ENCODE assay signal across 1 cellular context in the genomic region with DNA sequence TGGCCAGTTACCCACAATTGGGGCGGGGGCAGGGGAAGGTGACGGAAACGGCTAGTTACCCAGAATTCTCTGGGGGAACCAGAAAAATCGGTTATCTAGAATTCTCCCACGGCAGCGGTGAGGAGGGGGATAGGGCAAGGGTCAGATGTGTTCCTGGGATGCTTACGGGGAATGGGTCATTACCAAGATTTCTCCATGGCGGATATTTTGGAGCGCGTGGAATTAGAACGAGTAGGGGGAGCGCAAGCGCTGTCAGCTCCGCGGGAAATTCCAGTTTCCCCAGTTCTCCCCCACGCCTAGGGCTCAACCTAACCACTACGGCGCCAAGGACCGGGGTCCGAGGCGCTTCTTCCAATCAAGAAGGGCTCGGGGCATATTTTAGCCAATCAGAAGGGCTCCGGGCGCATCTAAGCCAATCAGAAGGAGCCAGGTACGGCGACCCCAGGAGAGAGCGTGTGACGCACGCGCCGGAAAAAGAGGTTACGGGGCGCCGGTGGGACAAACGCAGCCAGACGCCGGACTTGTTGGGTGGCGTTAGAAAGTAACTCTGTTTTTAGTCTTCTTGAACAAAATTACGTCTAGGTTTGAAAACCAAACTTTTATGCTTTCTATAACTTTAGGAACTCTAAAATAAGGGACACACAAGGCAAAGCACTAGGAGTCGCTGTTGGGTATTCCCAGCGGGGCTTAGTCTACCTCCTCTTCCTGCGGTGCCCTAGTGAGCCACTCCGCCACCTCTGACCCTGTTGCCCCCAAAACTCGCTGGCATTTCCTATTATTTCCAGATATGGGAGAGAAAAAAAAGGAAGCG.
TF ChIP-seq lines count a peak whose summit lies in the region.

A gene with protein sequence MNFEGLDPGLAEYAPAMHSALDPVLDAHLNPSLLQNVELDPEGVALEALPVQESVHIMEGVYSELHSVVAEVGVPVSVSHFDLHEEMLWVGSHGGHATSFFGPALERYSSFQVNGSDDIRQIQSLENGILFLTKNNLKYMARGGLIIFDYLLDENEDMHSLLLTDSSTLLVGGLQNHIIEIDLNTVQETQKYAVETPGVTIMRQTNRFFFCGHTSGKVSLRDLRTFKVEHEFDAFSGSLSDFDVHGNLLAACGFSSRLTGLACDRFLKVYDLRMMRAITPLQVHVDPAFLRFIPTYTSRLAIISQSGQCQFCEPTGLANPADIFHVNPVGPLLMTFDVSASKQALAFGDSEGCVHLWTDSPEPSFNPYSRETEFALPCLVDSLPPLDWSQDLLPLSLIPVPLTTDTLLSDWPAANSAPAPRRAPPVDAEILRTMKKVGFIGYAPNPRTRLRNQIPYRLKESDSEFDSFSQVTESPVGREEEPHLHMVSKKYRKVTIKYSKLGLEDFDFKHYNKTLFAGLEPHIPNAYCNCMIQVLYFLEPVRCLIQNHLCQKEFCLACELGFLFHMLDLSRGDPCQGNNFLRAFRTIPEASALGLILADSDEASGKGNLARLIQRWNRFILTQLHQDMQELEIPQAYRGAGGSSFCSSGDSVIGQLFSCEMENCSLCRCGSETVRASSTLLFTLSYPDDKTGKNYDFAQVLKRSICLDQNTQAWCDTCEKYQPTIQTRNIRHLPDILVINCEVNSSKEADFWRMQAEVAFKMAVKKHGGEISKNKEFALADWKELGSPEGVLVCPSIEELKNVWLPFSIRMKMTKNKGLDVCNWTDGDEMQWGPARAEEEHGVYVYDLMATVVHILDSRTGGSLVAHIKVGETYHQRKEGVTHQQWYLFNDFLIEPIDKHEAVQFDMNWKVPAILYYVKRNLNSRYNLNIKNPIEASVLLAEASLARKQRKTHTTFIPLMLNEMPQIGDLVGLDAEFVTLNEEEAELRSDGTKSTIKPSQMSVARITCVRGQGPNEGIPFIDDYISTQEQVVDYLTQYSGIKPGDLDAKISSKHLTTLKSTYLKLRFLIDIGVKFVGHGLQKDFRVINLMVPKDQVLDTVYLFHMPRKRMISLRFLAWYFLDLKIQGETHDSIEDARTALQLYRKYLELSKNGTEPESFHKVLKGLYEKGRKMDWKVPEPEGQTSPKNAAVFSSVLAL (minus strand): TSS at position 322 of the 811 bp plus-strand sequence. CDS start 906 bp downstream, outside the sequence.

TF ChIP-seq in HepG2, 621 proteins besides CTCF, POLR2A, EP300 and RAD21 (continued from another document and continues in another):
- TF ChIP-seq, protein P1, sequence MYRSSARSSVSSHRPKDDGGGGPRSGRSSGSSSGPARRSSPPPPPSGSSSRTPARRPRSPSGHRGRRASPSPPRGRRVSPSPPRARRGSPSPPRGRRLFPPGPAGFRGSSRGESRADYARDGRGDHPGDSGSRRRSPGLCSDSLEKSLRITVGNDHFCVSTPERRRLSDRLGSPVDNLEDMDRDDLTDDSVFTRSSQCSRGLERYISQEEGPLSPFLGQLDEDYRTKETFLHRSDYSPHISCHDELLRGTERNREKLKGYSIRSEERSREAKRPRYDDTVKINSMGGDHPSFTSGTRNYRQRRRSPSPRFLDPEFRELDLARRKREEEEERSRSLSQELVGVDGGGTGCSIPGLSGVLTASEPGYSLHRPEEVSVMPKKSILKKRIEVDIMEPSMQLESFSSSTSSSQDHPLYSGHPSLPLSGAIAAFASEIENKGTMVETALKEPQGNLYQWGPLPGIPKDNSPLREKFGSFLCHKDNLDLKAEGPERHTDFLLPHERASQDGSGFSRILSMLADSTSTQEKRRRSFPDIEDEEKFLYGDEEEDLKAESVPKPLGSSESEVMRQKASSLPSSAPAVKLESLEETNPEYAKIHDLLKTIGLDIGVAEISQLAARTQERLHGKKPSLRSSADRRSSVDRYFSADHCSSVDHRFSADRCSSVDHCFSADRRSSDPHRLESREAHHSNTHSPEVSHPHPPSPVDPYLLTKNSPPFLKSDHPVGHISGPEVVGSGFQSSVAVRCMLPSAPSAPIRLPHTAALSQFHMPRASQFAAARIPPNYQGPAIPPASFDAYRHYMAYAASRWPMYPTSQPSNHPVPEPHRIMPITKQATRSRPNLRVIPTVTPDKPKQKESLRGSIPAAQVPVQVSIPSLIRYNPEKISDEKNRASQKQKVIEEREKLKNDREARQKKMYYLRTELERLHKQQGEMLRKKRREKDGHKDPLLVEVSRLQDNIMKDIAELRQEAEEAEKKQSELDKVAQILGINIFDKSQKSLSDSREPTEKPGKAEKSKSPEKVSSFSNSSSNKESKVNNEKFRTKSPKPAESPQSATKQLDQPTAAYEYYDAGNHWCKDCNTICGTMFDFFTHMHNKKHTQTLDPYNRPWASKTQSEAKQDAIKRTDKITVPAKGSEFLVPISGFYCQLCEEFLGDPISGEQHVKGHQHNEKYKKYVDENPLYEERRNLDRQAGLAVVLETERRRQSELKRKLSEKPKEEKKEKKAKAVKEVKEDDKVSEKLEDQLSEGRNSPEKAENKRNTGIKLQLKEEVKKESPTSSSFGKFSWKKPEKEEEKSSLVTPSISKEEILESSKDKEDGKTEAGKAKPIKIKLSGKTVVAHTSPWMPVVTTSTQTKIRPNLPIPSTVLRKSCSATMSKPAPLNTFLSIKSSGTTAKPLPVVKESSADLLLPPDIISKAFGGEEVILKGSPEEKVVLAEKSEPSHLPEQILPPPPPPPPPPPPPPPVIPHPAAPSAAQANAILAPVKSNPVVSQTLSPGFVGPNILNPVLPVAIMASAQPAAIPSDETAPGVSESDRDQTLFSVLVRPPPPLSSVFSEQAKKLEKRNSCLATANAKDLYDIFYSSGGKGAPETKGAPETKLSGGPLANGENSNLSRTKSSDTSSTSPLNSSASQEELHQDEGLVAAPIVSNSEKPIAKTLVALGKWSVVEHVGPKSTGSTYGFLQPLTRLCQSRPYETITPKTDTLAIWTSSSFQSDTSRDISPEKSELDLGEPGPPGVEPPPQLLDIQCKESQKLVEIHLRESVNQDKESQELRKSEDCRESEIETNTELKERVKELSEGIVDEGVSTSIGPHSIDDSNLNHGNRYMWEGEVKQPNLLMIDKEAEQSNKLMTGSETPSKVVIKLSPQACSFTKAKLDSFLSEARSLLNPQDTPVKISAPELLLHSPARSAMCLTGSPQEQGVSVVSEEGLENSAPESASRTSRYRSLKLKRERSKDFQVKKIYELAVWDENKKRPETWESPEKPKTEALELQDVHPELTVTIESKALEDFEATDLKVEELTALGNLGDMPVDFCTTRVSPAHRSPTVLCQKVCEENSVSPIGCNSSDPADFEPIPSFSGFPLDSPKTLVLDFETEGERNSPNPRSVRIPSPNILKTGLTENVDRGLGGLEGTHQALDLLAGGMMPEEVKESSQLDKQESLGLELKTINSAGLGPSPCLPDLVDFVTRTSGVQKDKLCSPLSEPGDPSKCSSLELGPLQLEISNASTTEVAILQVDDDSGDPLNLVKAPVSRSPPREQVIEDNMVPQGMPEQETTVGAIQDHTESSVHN (CRISPR knock-in tag; IDR thresholded peaks at IDR 0.05): no peak
- TF ChIP-seq, protein P2, sequence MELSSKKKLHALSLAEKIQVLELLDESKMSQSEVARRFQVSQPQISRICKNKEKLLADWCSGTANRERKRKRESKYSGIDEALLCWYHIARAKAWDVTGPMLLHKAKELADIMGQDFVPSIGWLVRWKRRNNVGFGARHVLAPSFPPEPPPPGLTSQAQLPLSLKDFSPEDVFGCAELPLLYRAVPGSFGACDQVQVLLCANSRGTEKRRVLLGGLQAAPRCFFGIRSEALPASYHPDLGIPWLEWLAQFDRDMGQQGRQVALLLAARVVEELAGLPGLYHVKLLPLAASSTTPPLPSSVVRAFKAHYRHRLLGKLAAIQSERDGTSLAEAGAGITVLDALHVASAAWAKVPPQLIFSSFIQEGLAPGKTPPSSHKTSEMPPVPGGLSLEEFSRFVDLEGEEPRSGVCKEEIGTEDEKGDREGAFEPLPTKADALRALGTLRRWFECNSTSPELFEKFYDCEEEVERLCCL (CRISPR knock-in tag; IDR thresholded peaks at IDR 0.05; ENCODE audit: borderline replicate concordance): no peak
- TF ChIP-seq ZNF703 (CRISPR knock-in tag; IDR thresholded peaks at IDR 0.05; ENCODE audit: borderline replicate concordance) (no peak), RCOR2 (CRISPR knock-in tag; IDR thresholded peaks at IDR 0.05) (no peak), ZFP90 (CRISPR knock-in tag; IDR thresholded peaks at IDR 0.05; ENCODE audit: borderline replicate concordance) (no peak), SPEN (CRISPR knock-in tag; IDR thresholded peaks at IDR 0.05; ENCODE audit: low read depth) (peak; percentile 74), ZNF883 (CRISPR knock-in tag; IDR thresholded peaks at IDR 0.05; ENCODE audit: not compliant biosample characterization) (no peak), YY1 (IDR thresholded peaks at IDR 0.05; ENCODE audit: insufficient read depth, insufficient replicate concordance, low read depth, low read length) (peak; percentile 50), SKI (IDR thresholded peaks at IDR 0.05; ENCODE audit: partially characterized antibody) (no peak), ZSCAN31 (CRISPR knock-in tag; IDR thresholded peaks at IDR 0.05; ENCODE audit: low read depth) (0 out of 2 replicates have a peak, but pooled peaks have one; percentile 33), CEBPG (CRISPR knock-in tag; IDR thresholded peaks at IDR 0.05) (no peak), NFKBIZ (CRISPR knock-in tag; IDR thresholded peaks at IDR 0.05) (peak; percentile 56; the same call in 1 of the 2 replicates), FOXA3 (CRISPR knock-in tag; IDR thresholded peaks at IDR 0.05) (0 out of 2 replicates have a peak, but pooled peaks have one; percentile 18), RORA (CRISPR knock-in tag; IDR thresholded peaks at IDR 0.05) (no peak), HNF4A (CRISPR knock-in tag; IDR thresholded peaks at IDR 0.05) (no peak), NR3C1 (CRISPR knock-in tag; IDR thresholded peaks at IDR 0.05) (no peak)
- TF ChIP-seq, protein P3, sequence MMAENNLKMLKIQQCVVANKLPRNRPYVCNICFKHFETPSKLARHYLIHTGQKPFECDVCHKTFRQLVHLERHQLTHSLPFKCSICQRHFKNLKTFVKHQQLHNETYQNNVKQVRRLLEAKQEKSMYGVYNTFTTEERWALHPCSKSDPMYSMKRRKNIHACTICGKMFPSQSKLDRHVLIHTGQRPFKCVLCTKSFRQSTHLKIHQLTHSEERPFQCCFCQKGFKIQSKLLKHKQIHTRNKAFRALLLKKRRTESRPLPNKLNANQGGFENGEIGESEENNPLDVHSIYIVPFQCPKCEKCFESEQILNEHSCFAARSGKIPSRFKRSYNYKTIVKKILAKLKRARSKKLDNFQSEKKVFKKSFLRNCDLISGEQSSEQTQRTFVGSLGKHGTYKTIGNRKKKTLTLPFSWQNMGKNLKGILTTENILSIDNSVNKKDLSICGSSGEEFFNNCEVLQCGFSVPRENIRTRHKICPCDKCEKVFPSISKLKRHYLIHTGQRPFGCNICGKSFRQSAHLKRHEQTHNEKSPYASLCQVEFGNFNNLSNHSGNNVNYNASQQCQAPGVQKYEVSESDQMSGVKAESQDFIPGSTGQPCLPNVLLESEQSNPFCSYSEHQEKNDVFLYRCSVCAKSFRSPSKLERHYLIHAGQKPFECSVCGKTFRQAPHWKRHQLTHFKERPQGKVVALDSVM (CRISPR knock-in tag; IDR thresholded peaks at IDR 0.05): 0 out of 2 replicates have a peak, but pooled peaks have one; percentile 26
- TF ChIP-seq, protein P4, sequence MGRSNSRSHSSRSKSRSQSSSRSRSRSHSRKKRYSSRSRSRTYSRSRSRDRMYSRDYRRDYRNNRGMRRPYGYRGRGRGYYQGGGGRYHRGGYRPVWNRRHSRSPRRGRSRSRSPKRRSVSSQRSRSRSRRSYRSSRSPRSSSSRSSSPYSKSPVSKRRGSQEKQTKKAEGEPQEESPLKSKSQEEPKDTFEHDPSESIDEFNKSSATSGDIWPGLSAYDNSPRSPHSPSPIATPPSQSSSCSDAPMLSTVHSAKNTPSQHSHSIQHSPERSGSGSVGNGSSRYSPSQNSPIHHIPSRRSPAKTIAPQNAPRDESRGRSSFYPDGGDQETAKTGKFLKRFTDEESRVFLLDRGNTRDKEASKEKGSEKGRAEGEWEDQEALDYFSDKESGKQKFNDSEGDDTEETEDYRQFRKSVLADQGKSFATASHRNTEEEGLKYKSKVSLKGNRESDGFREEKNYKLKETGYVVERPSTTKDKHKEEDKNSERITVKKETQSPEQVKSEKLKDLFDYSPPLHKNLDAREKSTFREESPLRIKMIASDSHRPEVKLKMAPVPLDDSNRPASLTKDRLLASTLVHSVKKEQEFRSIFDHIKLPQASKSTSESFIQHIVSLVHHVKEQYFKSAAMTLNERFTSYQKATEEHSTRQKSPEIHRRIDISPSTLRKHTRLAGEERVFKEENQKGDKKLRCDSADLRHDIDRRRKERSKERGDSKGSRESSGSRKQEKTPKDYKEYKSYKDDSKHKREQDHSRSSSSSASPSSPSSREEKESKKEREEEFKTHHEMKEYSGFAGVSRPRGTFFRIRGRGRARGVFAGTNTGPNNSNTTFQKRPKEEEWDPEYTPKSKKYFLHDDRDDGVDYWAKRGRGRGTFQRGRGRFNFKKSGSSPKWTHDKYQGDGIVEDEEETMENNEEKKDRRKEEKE (IDR thresholded peaks at IDR 0.05): no peak
- TF ChIP-seq, protein P5, sequence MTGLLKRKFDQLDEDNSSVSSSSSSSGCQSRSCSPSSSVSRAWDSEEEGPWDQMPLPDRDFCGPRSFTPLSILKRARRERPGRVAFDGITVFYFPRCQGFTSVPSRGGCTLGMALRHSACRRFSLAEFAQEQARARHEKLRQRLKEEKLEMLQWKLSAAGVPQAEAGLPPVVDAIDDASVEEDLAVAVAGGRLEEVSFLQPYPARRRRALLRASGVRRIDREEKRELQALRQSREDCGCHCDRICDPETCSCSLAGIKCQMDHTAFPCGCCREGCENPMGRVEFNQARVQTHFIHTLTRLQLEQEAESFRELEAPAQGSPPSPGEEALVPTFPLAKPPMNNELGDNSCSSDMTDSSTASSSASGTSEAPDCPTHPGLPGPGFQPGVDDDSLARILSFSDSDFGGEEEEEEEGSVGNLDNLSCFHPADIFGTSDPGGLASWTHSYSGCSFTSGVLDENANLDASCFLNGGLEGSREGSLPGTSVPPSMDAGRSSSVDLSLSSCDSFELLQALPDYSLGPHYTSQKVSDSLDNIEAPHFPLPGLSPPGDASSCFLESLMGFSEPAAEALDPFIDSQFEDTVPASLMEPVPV (CRISPR knock-in tag; IDR thresholded peaks at IDR 0.05): no peak
- TF ChIP-seq, protein P6, sequence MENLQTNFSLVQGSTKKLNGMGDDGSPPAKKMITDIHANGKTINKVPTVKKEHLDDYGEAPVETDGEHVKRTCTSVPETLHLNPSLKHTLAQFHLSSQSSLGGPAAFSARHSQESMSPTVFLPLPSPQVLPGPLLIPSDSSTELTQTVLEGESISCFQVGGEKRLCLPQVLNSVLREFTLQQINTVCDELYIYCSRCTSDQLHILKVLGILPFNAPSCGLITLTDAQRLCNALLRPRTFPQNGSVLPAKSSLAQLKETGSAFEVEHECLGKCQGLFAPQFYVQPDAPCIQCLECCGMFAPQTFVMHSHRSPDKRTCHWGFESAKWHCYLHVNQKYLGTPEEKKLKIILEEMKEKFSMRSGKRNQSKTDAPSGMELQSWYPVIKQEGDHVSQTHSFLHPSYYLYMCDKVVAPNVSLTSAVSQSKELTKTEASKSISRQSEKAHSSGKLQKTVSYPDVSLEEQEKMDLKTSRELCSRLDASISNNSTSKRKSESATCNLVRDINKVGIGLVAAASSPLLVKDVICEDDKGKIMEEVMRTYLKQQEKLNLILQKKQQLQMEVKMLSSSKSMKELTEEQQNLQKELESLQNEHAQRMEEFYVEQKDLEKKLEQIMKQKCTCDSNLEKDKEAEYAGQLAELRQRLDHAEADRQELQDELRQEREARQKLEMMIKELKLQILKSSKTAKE (CRISPR knock-in tag; IDR thresholded peaks at IDR 0.05; ENCODE audit: borderline replicate concordance): no peak
- TF ChIP-seq, protein P7, sequence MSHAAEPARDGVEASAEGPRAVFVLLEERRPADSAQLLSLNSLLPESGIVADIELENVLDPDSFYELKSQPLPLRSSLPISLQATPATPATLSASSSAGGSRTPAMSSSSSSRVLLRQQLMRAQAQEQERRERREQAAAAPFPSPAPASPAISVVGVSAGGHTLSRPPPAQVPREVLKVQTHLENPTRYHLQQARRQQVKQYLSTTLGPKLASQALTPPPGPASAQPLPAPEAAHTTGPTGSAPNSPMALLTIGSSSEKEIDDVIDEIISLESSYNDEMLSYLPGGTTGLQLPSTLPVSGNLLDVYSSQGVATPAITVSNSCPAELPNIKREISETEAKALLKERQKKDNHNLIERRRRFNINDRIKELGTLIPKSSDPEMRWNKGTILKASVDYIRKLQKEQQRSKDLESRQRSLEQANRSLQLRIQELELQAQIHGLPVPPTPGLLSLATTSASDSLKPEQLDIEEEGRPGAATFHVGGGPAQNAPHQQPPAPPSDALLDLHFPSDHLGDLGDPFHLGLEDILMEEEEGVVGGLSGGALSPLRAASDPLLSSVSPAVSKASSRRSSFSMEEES (CRISPR knock-in tag; IDR thresholded peaks at IDR 0.05): 0 out of 2 replicates have a peak, but pooled peaks have one; percentile 23
